19 cellular contexts compared by ENCODE assay signal in the genomic region with DNA sequence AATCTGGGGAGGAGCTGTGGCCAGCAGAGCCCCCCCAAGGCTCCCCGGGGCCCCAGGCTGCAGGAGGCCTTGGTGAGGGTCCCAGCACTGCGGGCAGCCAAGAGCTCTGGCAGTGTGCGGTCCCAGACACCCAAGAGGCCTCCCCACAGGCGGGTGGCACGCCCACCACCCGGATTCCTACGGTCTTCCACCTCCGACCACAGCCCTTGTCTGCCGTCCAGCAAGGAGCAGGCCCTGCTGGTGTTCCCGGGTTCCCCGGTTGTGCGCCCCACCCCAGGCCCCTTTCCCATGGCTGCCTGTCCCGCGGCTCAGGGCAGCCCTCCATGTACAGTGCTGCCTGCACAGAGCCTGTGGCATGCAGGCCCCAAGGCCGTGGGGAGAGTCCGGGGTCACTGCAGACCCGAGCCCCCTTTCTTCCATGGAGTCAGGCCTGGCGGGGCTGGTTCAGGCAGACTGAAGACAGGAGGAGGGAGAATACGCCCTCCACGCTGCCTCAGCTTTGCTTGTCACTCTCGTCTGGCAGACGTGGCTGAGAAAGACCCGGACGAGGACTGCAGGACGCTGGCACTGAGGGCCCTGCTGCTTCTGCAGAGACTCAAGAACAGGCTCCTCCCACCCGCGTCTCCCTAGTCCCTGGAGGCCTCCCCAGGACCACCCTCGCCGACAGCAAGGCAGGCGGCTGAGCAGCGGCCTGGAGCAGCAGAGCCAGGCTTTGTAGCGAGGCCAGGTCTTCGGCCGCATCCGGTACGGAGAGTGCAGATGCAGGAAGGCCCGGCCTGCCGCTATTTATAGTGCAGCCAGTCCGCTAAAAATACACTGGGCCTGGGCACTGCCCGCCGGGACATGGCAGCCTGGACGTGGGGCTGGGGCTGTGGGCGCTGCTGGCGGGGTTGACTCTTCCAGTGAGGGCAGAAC. TPM values are rescaled to one million over a fixed set of nuclear protein-coding genes. Genes with fewer than 3 reads are reported as not detected.
DNase-seq lines count a peak whose midpoint lies in the region; ATAC-seq, FAIRE-seq and TF ChIP-seq lines count a peak whose summit lies in the region.
"Had no signal": no experiment of that assay in that cellular context is flagged by ENCODE, and none has a peak within 500 bp of the region (broad histone marks: within the 10 kb centered on the region; RNA-seq: fewer than 3 reads in every experiment).

No MANE protein-coding gene starts in this region.

- peaks cover 27 to 57% of the 10 kb centered on the region in 2 donors for H3K36me3 Mint-ChIP-seq in CD14-positive monocyte
- peaks cover 11% of the 10 kb centered on the region for H3K36me3 Mint-ChIP-seq in activated naive CD8-positive, alpha-beta T cell treated with anti-CD3 and anti-CD28 coated beads, Interleukin-2, amount 50 U/mL, for 24 hours (ENCODE audit: low read depth)

- no peak overlapping the region for H3K4me3 Mint-ChIP-seq in CD14-positive monocyte
- no peak overlapping the region for H3K4me3 Mint-ChIP-seq in activated naive CD8-positive, alpha-beta T cell treated with anti-CD3 and anti-CD28 coated beads, Interleukin-2, amount 50 U/mL, for 24 hours
- H3K4me3 Mint-ChIP-seq: activated B cell treated with CpG ODN at 0.5 μM for 24 hours; neural crest cell; stimulated activated memory B cell treated with anti-CD40 and anti-IgM and Interleukin-4, amounts not matched to agents 10 μg/mL and 1 μg/mL and 100 μg/mL, for 72 hours; T-cell had no signal

- peaks cover 0 to 7% of the 10 kb centered on the region in 2 donors for H3K9me3 ChIP-seq in ascending aorta
- peaks cover 4% of the 10 kb centered on the region for H3K9me3 ChIP-seq in lower lobe of right lung
- peaks cover 0 to 4% of the 10 kb centered on the region in 2 donors for H3K9me3 ChIP-seq in transverse colon

- TF ChIP-seq POLR2A in transverse colon (IDR thresholded peaks at IDR 0.05), result no peak

- WGBS in transverse colon (ENCODE audit: low coverage in 1 of 2), 2 donors, result 84% methylated on average over 39 of the region's 44 CpGs; no CpG with 5 or more reads in 1 of the 2 donors

- FAIRE-seq in RCC 7860 (lab: Jason Lieb, UNC), result no peak
- FAIRE-seq: astrocyte had no signal

- peaks cover 7 to 22% (median 16%) of the 10 kb centered on the region in 7 donors for H3K9me3 Mint-ChIP-seq in CD14-positive monocyte
- no peaks in the 10 kb centered on the region for H3K9me3 Mint-ChIP-seq in activated naive CD8-positive, alpha-beta T cell treated with anti-CD3 and anti-CD28 coated beads, Interleukin-2, amount 50 U/mL, for 24 hours
- H3K9me3 Mint-ChIP-seq: stimulated activated memory B cell treated with anti-CD40 and anti-IgM and Interleukin-4, amounts not matched to agents 10 μg/mL and 1 μg/mL and 100 μg/mL, for 72 hours had no signal

- H3K27ac ChIP-seq in ascending aorta (peak overlapping the region; percentile 83 to 92), lower lobe of right lung (peak overlapping the region; percentile 74), transverse colon (peak overlapping the region in 3 of 4 donors; percentile 33 to 49 (median 41))

- no peak for TF ChIP-seq CTCF in ascending aorta (IDR thresholded peaks at IDR 0.05)
- no peak for TF ChIP-seq CTCF in lower lobe of right lung (IDR thresholded peaks at IDR 0.05)
- TF ChIP-seq CTCF in transverse colon (IDR thresholded peaks at IDR 0.05), result no peak
- no peak for TF ChIP-seq CTCF in CD14-positive monocyte (IDR thresholded peaks at IDR 0.05)

- no peaks in the 10 kb centered on the region for H3K27me3 Mint-ChIP-seq in CD14-positive monocyte (ENCODE audit: low read depth in 3 of 3)
- no peaks in the 10 kb centered on the region for H3K27me3 Mint-ChIP-seq in activated naive CD8-positive, alpha-beta T cell treated with anti-CD3 and anti-CD28 coated beads, Interleukin-2, amount 50 U/mL, for 24 hours
- H3K27me3 Mint-ChIP-seq: activated B cell treated with CpG ODN at 0.5 μM for 24 hours; stimulated activated memory B cell treated with anti-CD40 and anti-IgM and Interleukin-4, amounts not matched to agents 10 μg/mL and 1 μg/mL and 100 μg/mL, for 72 hours; T-cell had no signal

- H3K4me1 ChIP-seq in ascending aorta (peaks cover 13 to 19% of the 10 kb centered on the region in 2 donors), lower lobe of right lung (peaks cover 28% of the 10 kb centered on the region), transverse colon (no peaks in the 10 kb centered on the region)

- H3K4me1 Mint-ChIP-seq in CD14-positive monocyte, result no peaks in the 10 kb centered on the region
- H3K4me1 Mint-ChIP-seq in activated naive CD8-positive, alpha-beta T cell treated with anti-CD3 and anti-CD28 coated beads, Interleukin-2, amount 50 U/mL, for 24 hours, result no peaks in the 10 kb centered on the region
- H3K4me1 Mint-ChIP-seq: activated B cell treated with CpG ODN at 0.5 μM for 24 hours; neural crest cell; stimulated activated memory B cell treated with anti-CD40 and anti-IgM and Interleukin-4, amounts not matched to agents 10 μg/mL and 1 μg/mL and 100 μg/mL, for 72 hours; T-cell had no signal

- intact Hi-C loops in ascending aorta (cut with DNase I) (loop anchor here (2.0 kb wide), 2 partner anchors 15 to 23 kb away; a partner anchor contains a TSS), Right ventricle myocardium inferior (cut with DNase I) (no loop called here), lower lobe of right lung (cut with DNase I) (no loop called here), transverse colon (cut with DNase I; ENCODE audit: low total_unique reads) (no loop called here), CD14-positive monocyte (cut with micrococcal nuclease) (loop anchor here in 1 of 2 donors (10.0 kb wide), 1 partner anchor 55 kb away; no protein-coding TSS in a partner anchor)

- peak; percentile 51 to 87 for DNase-seq in ascending aorta (ENCODE audit: low spot score in 2 of 2)
- DNase-seq in Right ventricle myocardium inferior (ENCODE audit: missing footprints), result peak; percentile 73
- no peak for DNase-seq in lower lobe of right lung
- no peak for DNase-seq in transverse colon
- no peak for DNase-seq in CD14-positive monocyte (ENCODE audit: low spot score)
- no peak for DNase-seq in activated naive CD8-positive, alpha-beta T cell treated with anti-CD3 and anti-CD28 coated beads, Interleukin-2, amount 50 U/mL, for 24 hours
- no peak for DNase-seq in RCC 7860 (ENCODE audit: low spot score)
- no peak for DNase-seq in RKO (ENCODE audit: low spot score)
- DNase-seq: activated B cell treated with CpG ODN at 0.5 μM for 24 hours; activated effector memory CD4-positive, alpha-beta T cell treated with anti-CD3 and anti-CD28 coated beads, Interleukin-2, amount 50 U/mL, for 16 hours; NCI-H2029 treated with DMSO at 0.1 percent for 48 hours; NCI-H69; T-cell had no signal

- peak; percentile 82 for ATAC-seq in Right ventricle myocardium inferior
- peak; percentile 19 to 40 for ATAC-seq in lower lobe of right lung
- ATAC-seq in activated naive CD8-positive, alpha-beta T cell treated with anti-CD3 and anti-CD28 coated beads, Interleukin-2, amount 50 U/mL, for 24 hours, result no peak
- ATAC-seq: Panc1; stimulated activated memory B cell treated with anti-CD40 and anti-IgM and Interleukin-4, amounts not matched to agents 10 μg/mL and 1 μg/mL and 100 μg/mL, for 72 hours; T-cell had no signal

- H3K27ac Mint-ChIP-seq in CD14-positive monocyte, result no peak overlapping the region
- H3K27ac Mint-ChIP-seq in activated naive CD8-positive, alpha-beta T cell treated with anti-CD3 and anti-CD28 coated beads, Interleukin-2, amount 50 U/mL, for 24 hours, result no peak overlapping the region
- H3K27ac Mint-ChIP-seq: activated B cell treated with CpG ODN at 0.5 μM for 24 hours; stimulated activated memory B cell treated with anti-CD40 and anti-IgM and Interleukin-4, amounts not matched to agents 10 μg/mL and 1 μg/mL and 100 μg/mL, for 72 hours; T-cell had no signal

- no peaks in the 10 kb centered on the region for H3K27me3 ChIP-seq in ascending aorta
- H3K27me3 ChIP-seq in lower lobe of right lung (ENCODE audit: low read depth), result no peaks in the 10 kb centered on the region
- no peaks in the 10 kb centered on the region for H3K27me3 ChIP-seq in transverse colon

- H3K36me3 ChIP-seq in ascending aorta (peaks cover 15 to 19% of the 10 kb centered on the region in 2 donors), lower lobe of right lung (peaks cover 36% of the 10 kb centered on the region), transverse colon (no peaks in the 10 kb centered on the region)

- H3K4me3 ChIP-seq in ascending aorta (peak overlapping the region in 1 of 2 donors; percentile 51), lower lobe of right lung (no peak overlapping the region), transverse colon (no peak overlapping the region)
- H3K4me3 ChIP-seq: skin epidermis had no signal

- in situ Hi-C loops in transverse colon (cut with MboI; ENCODE audit: low pct_ligation_motif_present in 1 of 4, low pct_unique_long_range_greater_than_20kb in 1 of 4, low sequenced_read_pairs in 3 of 4), result no loop called here

- no peak for TF ChIP-seq EP300 in transverse colon (IDR thresholded peaks at IDR 0.05; ENCODE audit: low read depth)

RNA-seq across cellular contexts. Expression of a gene that starts 16.4 kb away (rescaled TPM):
- total RNA-seq in ascending aorta (110 TPM), Right ventricle myocardium inferior (18.9 TPM), lower lobe of right lung (27.5 TPM), transverse colon (10 to 100 TPM; 22.2 to 98.1 (median 49.6) TPM)
- 10 to 100 TPM in 1 of 2 donors, 1 to 10 TPM in 1; 7.3 to 11.4 TPM for polyA plus RNA-seq in CD14-positive monocyte

RNA-seq across cellular contexts. Expression of a gene that starts 20.8 kb away (rescaled TPM):
- total RNA-seq in ascending aorta, result not detected
- not detected for total RNA-seq in Right ventricle myocardium inferior
- not detected for total RNA-seq in lower lobe of right lung
- not detected for total RNA-seq in transverse colon
- not detected for polyA plus RNA-seq in CD14-positive monocyte
- total RNA-seq: activated B cell treated with CpG ODN at 0.5 μM for 24 hours; activated CD8-positive, alpha-beta memory T cell treated with anti-CD3 and anti-CD28 coated beads for 36 hours; astrocyte had no signal

RNA-seq across cellular contexts. Expression of a gene that starts 23.9 kb away (rescaled TPM):
- total RNA-seq in ascending aorta (145 TPM), Right ventricle myocardium inferior (30.7 TPM), lower lobe of right lung (63.1 TPM), transverse colon (10 to 100 TPM in 3 of 4 donors, 1 to 10 TPM in 1; 9.4 to 22.5 (median 13.3) TPM)
- 1 to 10 TPM; 1.3 to 1.5 TPM for polyA plus RNA-seq in CD14-positive monocyte
- total RNA-seq: astrocyte had no signal

RNA-seq across cellular contexts. Expression of a gene that starts 34.7 kb away (rescaled TPM):
- total RNA-seq in ascending aorta (108 TPM), Right ventricle myocardium inferior (49.5 TPM), lower lobe of right lung (146 TPM), transverse colon (100 to 1,000 TPM in 2 of 4 donors, 10 to 100 TPM in 2; 57.6 to 171 (median 95.0) TPM)
- polyA plus RNA-seq in CD14-positive monocyte, result 10 to 100 TPM; 37.4 to 56.5 TPM

Comparison
In these comparisons a context has a peak if more than half of its experiments do, and no peak if none do; other contexts are left out.
1. DNase-seq: peak in ascending aorta (2 of 2) and Right ventricle myocardium inferior (single experiment); none in lower lobe of right lung (single experiment), transverse colon (single experiment), CD14-positive monocyte (single experiment), activated naive CD8-positive, alpha-beta T cell treated with anti-CD3 and anti-CD28 coated beads, Interleukin-2, amount 50 U/mL, for 24 hours (single experiment), RCC 7860 (single experiment) and RKO (single experiment).
2. Peak in every context shown above with its lines, with median percentiles within 50 percentile points of each other: H3K27ac ChIP-seq.